In genomic region chr10:71848325-71849277, GRCh38 we compare ENCODE assay signal across 11 cellular contexts. TPM values are rescaled to one million over a fixed set of nuclear protein-coding genes. Genes with fewer than 3 reads are reported as not detected.
DNase-seq lines count a peak whose midpoint lies in the region; ATAC-seq, FAIRE-seq and TF ChIP-seq lines count a peak whose summit lies in the region.
"Had no signal": no experiment of that assay in that cellular context is flagged by ENCODE, and none has a peak within 500 bp of the region (broad histone marks: within the 10 kb centered on the region; RNA-seq: fewer than 3 reads in every experiment).

No MANE protein-coding gene starts in this region.

- ATAC-seq in natural killer cell (no peak), HG02571 (IDR thresholded peaks at IDR 0.05; ENCODE audit: unreplicated experiment) (no peak), GM21515 (IDR thresholded peaks at IDR 0.05; ENCODE audit: unreplicated experiment) (no peak)

- H3K9ac ChIP-seq in Loucy (ENCODE audit: low read depth, low read length, poor library complexity, severe bottlenecking) (peak overlapping the region; percentile 21), duodenal mucosa (ENCODE audit: low read depth in 1 of 2, low read length in 2 of 2) (peak overlapping the region in 1 of 2 donors; percentile 26)

- CTCF ChIA-PET in AG04449 (lab: Yijun Ruan, JAX) = interaction anchor here (1.1 to 1.6 kb wide), 3 partner anchors 10 to 46 kb away, joined by 3 to 4 read pairs (median 3); no protein-coding TSS in a partner anchor

- no peaks in the 10 kb centered on the region for H3K9me2 ChIP-seq in Loucy (replicated peaks; ENCODE audit: low read depth, low read length)

- TF ChIP-seq CTCF in AG04449 (IDR thresholded peaks at IDR 0.05; ENCODE audit: insufficient read depth, low read length, missing control alignments) (no peak), Loucy (conservative IDR thresholded peaks at IDR 0.05; ENCODE audit: low read length) (no peak), natural killer cell (IDR thresholded peaks at IDR 0.05) (no peak)

- H3K4me3 Mint-ChIP-seq in natural killer cell = peak overlapping the region; percentile 31

- H3K27me3 ChIP-seq in Loucy (ENCODE audit: insufficient read depth, low read length, poor library complexity, severe bottlenecking) (no peaks in the 10 kb centered on the region), duodenal mucosa (ENCODE audit: control insufficient read depth in 1 of 2, insufficient read depth in 2 of 2, low read length in 2 of 2) (no peaks in the 10 kb centered on the region)
- H3K27me3 ChIP-seq: ovary, thyroid gland had no signal

- H3K27ac ChIP-seq in duodenal mucosa (ENCODE audit: low read depth, low read length) = no peak overlapping the region
- H3K27ac ChIP-seq: ovary had no signal

- no peaks in the 10 kb centered on the region for H3F3A ChIP-seq in Loucy (ENCODE audit: low read depth)

- DNase-seq in AG04449 (ENCODE audit: low read depth, low spot score) (no peak), natural killer cell (no peak), SHP77 (lab: John Stamatoyannopoulos, UW) (no peak), GM12891 (ENCODE audit: insufficient read length, low spot score) (no peak)
- DNase-seq: ovary, thyroid gland had no signal

- H3K4me2 ChIP-seq in Loucy (ENCODE audit: low read depth, low read length, poor library complexity, severe bottlenecking) = peak overlapping the region; percentile 81

- H4K20me1 ChIP-seq in Loucy (ENCODE audit: insufficient read depth, low read length, poor library complexity, severe bottlenecking) = peaks cover 66% of the 10 kb centered on the region

- H3K4me3 ChIP-seq in AG04449 (ENCODE audit: low read depth, low read length) = peak overlapping the region; percentile 37; the same call in 1 of the 2 replicates
- H3K4me3 ChIP-seq in Loucy (ENCODE audit: low read length, poor library complexity, severe bottlenecking) = peak overlapping the region; percentile 44
- H3K4me3 ChIP-seq in duodenal mucosa (ENCODE audit: low read depth in 1 of 2, low read length in 2 of 2) = peak overlapping the region; percentile 15 to 18
- H3K4me3 ChIP-seq: thyroid gland had no signal

- H3K4me1 ChIP-seq in Loucy (ENCODE audit: insufficient read depth, low read length, poor library complexity, severe bottlenecking) (peaks cover 55% of the 10 kb centered on the region), duodenal mucosa (ENCODE audit: control insufficient read depth in 1 of 2, insufficient read depth in 2 of 2, low read length in 2 of 2) (peaks cover 23 to 25% of the 10 kb centered on the region in 2 donors)

- no peaks in the 10 kb centered on the region for H3K9me3 Mint-ChIP-seq in natural killer cell

- no peaks in the 10 kb centered on the region for H3K27me3 Mint-ChIP-seq in natural killer cell (ENCODE audit: low read depth in 2 of 2)

- peaks cover 62% of the 10 kb centered on the region for H3K79me2 ChIP-seq in Loucy (ENCODE audit: insufficient read depth, low read length)

- intact Hi-C loops in natural killer cell (cut with micrococcal nuclease) = no loop called here

- H3K36me3 ChIP-seq in Loucy (ENCODE audit: insufficient read depth, low read length) (no peaks in the 10 kb centered on the region), duodenal mucosa (ENCODE audit: control insufficient read depth in 1 of 2, insufficient read depth in 2 of 2, low read length in 2 of 2) (no peaks in the 10 kb centered on the region)
- H3K36me3 ChIP-seq: ovary, thyroid gland had no signal

- POLR2A ChIA-PET in AG04449 (lab: Yijun Ruan, JAX) = no interaction called here

- H3K27ac Mint-ChIP-seq in natural killer cell = peak overlapping the region; percentile 6 to 52

- FAIRE-seq in GM12891 (lab: Jason Lieb, UNC) = no peak
- FAIRE-seq: G401.6 had no signal

- H2AFZ ChIP-seq in Loucy (ENCODE audit: low read length) = no peak overlapping the region

- H3K4me1 Mint-ChIP-seq in natural killer cell = peaks cover 67 to 71% of the 10 kb centered on the region in 2 donors

- no peaks in the 10 kb centered on the region for H3K36me3 Mint-ChIP-seq in natural killer cell

- no peak for TF ChIP-seq POLR2A in GM12891 (IDR thresholded peaks at IDR 0.05; ENCODE audit: low read depth, low read length)

- H3K9me3 ChIP-seq in Loucy (ENCODE audit: insufficient read depth, low read depth, low read length) (no peaks in the 10 kb centered on the region), duodenal mucosa (ENCODE audit: control insufficient read depth in 1 of 2, low read length in 2 of 2) (no peaks in the 10 kb centered on the region)
- H3K9me3 ChIP-seq: ovary, thyroid gland had no signal

TF ChIP-seq in GM12891, 5 proteins besides CTCF, POLR2A, EP300 and RAD21:
- no peak for TF ChIP-seq SPI1 (IDR thresholded peaks at IDR 0.05; ENCODE audit: low read depth, low read length)
- no peak for TF ChIP-seq POLR2AphosphoS5 (IDR thresholded peaks at IDR 0.05; ENCODE audit: low read depth, low read length)
- TF ChIP-seq PAX5 (IDR thresholded peaks at IDR 0.05; ENCODE audit: insufficient read depth, low read length, severe bottlenecking) = no peak
- no peak for TF ChIP-seq POU2F2 (IDR thresholded peaks at IDR 0.05; ENCODE audit: low read depth, low read length)
- TF ChIP-seq TAF1 (IDR thresholded peaks at IDR 0.05; ENCODE audit: low read depth, low read length) = no peak
TF ChIP-seq in GM12891: peak in this region for 0.

RNA-seq across cellular contexts. Expression of gene PSAP, which starts 2.5 kb away (rescaled TPM):
- 100 to 1,000 TPM; 324 to 488 (median 428) TPM for total RNA-seq in natural killer cell
- polyA plus RNA-seq in GM12891 (2012; ENCODE audit: low read depth, missing spikeins) = 238 TPM
